In the genomic region with DNA sequence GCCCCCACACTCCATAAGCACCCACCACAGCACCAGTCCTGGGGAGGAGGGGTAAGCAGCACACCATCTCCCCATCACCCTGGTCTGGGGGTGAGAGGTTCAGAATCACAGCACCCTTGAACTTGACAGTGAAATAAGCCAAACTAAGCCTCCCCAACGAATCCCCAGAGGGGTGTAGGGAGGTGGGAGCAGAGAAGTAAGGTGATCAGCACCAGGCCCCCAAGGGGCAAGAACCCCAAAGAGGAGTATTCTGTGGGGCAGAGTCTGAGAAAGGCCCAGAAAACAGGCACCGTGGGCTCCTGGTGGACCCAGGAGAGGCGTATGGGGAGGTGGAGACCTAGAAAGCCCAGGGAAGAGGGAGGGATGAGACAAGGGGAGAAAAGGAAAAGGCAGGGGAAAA, we compare ENCODE assay signal across 8 cellular contexts. TPM values are rescaled to one million over a fixed set of nuclear protein-coding genes. Genes with fewer than 3 reads are reported as not detected.
DNase-seq lines count a peak whose midpoint lies in the region; ATAC-seq and TF ChIP-seq lines count a peak whose summit lies in the region.

No MANE protein-coding gene starts in this region.

- peak overlapping the region; percentile 87 to 99 (median 96) for H3K27ac Mint-ChIP-seq in CD8-positive, alpha-beta memory T cell

- intact Hi-C loops in prostate gland (cut with DNase I) = loop anchor here (5.0 kb wide), 1 partner anchor 91 kb away; a partner anchor contains a TSS

- H3K36me3 ChIP-seq in CD8-positive, alpha-beta memory T cell (ENCODE audit: insufficient read depth, low read length) = peaks cover 13% of the 10 kb centered on the region
- H3K36me3 ChIP-seq in SJCRH30 = no peaks in the 10 kb centered on the region
- H3K36me3 ChIP-seq in esophagus (ENCODE audit: control insufficient read depth in 2 of 2, insufficient read depth in 2 of 2, low read length in 1 of 2) = peaks cover 5 to 15% of the 10 kb centered on the region in 2 donors
- H3K36me3 ChIP-seq in prostate gland = no peaks in the 10 kb centered on the region

- peak overlapping the region; percentile 89 to 95 (median 92) for H3K4me3 Mint-ChIP-seq in CD8-positive, alpha-beta memory T cell

- TF ChIP-seq CTCF in prostate gland (IDR thresholded peaks at IDR 0.05) = no peak

- POLR2A ChIA-PET in CD8-positive, alpha-beta memory T cell (lab: Charles Lee) = interaction anchor here (3.4 kb wide), 1 partner anchor 73 kb away, joined by 15 read pairs; a partner anchor contains a TSS

- H3K4me1 Mint-ChIP-seq in CD8-positive, alpha-beta memory T cell = peaks cover 58 to 91% (median 70%) of the 10 kb centered on the region in 3 donors

- TF ChIP-seq POLR2A in prostate gland (IDR thresholded peaks at IDR 0.05) = no peak

- CTCF ChIA-PET in CD8-positive, alpha-beta memory T cell (lab: Charles Lee) = interaction anchor here (1.6 to 2.8 kb wide), 4 partner anchors 37 to 422 kb away, joined by 3 to 11 read pairs (median 6); no protein-coding TSS in a partner anchor

- H3K27ac ChIP-seq in CD8-positive, alpha-beta memory T cell (ENCODE audit: low read depth, low read length) = peak overlapping the region; percentile 84
- H3K27ac ChIP-seq in SJCRH30 (peak overlapping the region; percentile 47), esophagus (ENCODE audit: low read depth in 2 of 2, low read length in 1 of 2) (peak overlapping the region; percentile 94 to 98), prostate gland (peak overlapping the region; percentile 82 to 89)

- peaks cover 58% of the 10 kb centered on the region for H3K4me1 ChIP-seq in CD8-positive, alpha-beta memory T cell (ENCODE audit: insufficient read depth, low read length)
- H3K4me1 ChIP-seq in SJCRH30 (peaks cover 7% of the 10 kb centered on the region), esophagus (ENCODE audit: control insufficient read depth in 2 of 2, insufficient read depth in 2 of 2, low read length in 1 of 2) (peaks cover 16 to 20% of the 10 kb centered on the region in 2 donors), prostate gland (replicated peaks) (peaks cover 10% of the 10 kb centered on the region)

- no peaks in the 10 kb centered on the region for H3K27me3 ChIP-seq in CD8-positive, alpha-beta memory T cell (ENCODE audit: insufficient read depth, low read length, poor library complexity, severe bottlenecking)
- H3K27me3 ChIP-seq in SJCRH30 (no peaks in the 10 kb centered on the region), esophagus (ENCODE audit: control insufficient read depth in 1 of 2, insufficient read depth in 2 of 2, low read length in 2 of 2) (no peaks in the 10 kb centered on the region), prostate gland (replicated peaks; ENCODE audit: insufficient read depth) (no peaks in the 10 kb centered on the region)

- peaks cover 0 to 9% of the 10 kb centered on the region in 2 donors for H3K27me3 Mint-ChIP-seq in CD8-positive, alpha-beta memory T cell

- peak overlapping the region; percentile 81 for H3K4me3 ChIP-seq in CD8-positive, alpha-beta memory T cell (ENCODE audit: low read length)
- H3K4me3 ChIP-seq in SJCRH30 (peak overlapping the region; percentile 61), esophagus (ENCODE audit: low read depth in 1 of 2, low read length in 2 of 2) (peak overlapping the region; percentile 64 to 85), prostate gland (peak overlapping the region; percentile 49 to 59)

- peaks cover 0 to 1% (median 0%) of the 10 kb centered on the region in 5 donors for H3K9me3 Mint-ChIP-seq in CD8-positive, alpha-beta memory T cell

- H3K9me3 ChIP-seq in CD8-positive, alpha-beta memory T cell (ENCODE audit: low read length) = no peaks in the 10 kb centered on the region
- H3K9me3 ChIP-seq in SJCRH30 (replicated peaks) (no peaks in the 10 kb centered on the region), esophagus (ENCODE audit: control insufficient read depth in 2 of 2, insufficient read depth in 1 of 2, low read depth in 1 of 2, low read length in 1 of 2) (no peaks in the 10 kb centered on the region), prostate gland (no peaks in the 10 kb centered on the region)

- ATAC-seq in GM18909 (IDR thresholded peaks at IDR 0.05; ENCODE audit: poor library complexity, unreplicated experiment) (no peak), HG03097 (IDR thresholded peaks at IDR 0.05; ENCODE audit: low FRiP score, unreplicated experiment) (no peak)

- no peak for DNase-seq in CD8-positive, alpha-beta memory T cell
- no peak for DNase-seq in SJCRH30
- no peak for DNase-seq in prostate gland (ENCODE audit: low spot score)
- no peak for DNase-seq in NCI-H2196 (lab: John Stamatoyannopoulos, UW; ENCODE audit: unreplicated experiment)
- no peak for DNase-seq in SK-N-DZ (ENCODE audit: low spot score)

- WGBS in esophagus, 2 donors = 4 to 8% methylated on average over 3 of the region's 3 CpGs
- 5% methylated on average over 3 of the region's 3 CpGs for WGBS in prostate gland

- H3K36me3 Mint-ChIP-seq in CD8-positive, alpha-beta memory T cell = peaks cover 0 to 52% (median 3%) of the 10 kb centered on the region in 3 donors

RNA-seq across cellular contexts. Expression of a gene that starts 30.9 kb away (rescaled TPM):
- total RNA-seq in CD8-positive, alpha-beta memory T cell = 10 to 100 TPM; 61.2 to 64.0 TPM
- polyA plus RNA-seq in CD8-positive, alpha-beta memory T cell = 39.8 TPM
- 19.0 and 22.1 TPM in 2 replicates for total RNA-seq in SJCRH30 (2014; rRNA removed; shearing (Covaris generic))
- 10 to 100 TPM; 28.4 to 45.3 TPM for polyA plus RNA-seq in esophagus
- total RNA-seq in prostate gland = 100 to 1,000 TPM in 1 of 2 donors, 10 to 100 TPM in 1; 95.2 to 109 TPM
- polyA plus RNA-seq in SK-N-DZ (2014; cell fraction: cytosol; rRNA removed) = 63.6 and 74.0 TPM in 2 replicates
- 135 and 164 TPM in 2 replicates for polyA plus RNA-seq in SK-N-DZ (2014; cell fraction: nucleus; rRNA removed)

RNA-seq across cellular contexts. Expression of a gene that starts 47.1 kb away (rescaled TPM):
- under 1 TPM; 0.55 to 0.66 TPM for total RNA-seq in CD8-positive, alpha-beta memory T cell
- 0.08 TPM for polyA plus RNA-seq in CD8-positive, alpha-beta memory T cell
- 0.15 and 0.24 TPM in 2 replicates for total RNA-seq in SJCRH30 (2014; rRNA removed; shearing (Covaris generic))
- polyA plus RNA-seq in esophagus = 1 to 10 TPM; 6.9 to 7.6 TPM
- total RNA-seq in prostate gland = 10 to 100 TPM; 24.2 to 47.7 TPM
- polyA plus RNA-seq in SK-N-DZ (2014; cell fraction: cytosol; rRNA removed) = 8.2 and 12.9 TPM in 2 replicates
- polyA plus RNA-seq in SK-N-DZ (2014; cell fraction: nucleus; rRNA removed) = 45.4 and 47.9 TPM in 2 replicates

Comparison
In these comparisons a context has a peak if more than half of its experiments do, and no peak if none do; other contexts are left out.
1. RNA of a gene that starts 47.1 kb away (total RNA-seq): 24.2 to 47.7 TPM in prostate gland; 0.55 to 0.66 TPM in CD8-positive, alpha-beta memory T cell and 0.15 to 0.24 TPM in SJCRH30; every median in the first group is over 10 times any median in the second.
2. Peak in every context shown above with its lines, with median percentiles within 50 percentile points of each other: H3K27ac ChIP-seq and H3K4me3 ChIP-seq.